Comparison of ENCODE assay signal across 31 cellular contexts in the genomic region with DNA sequence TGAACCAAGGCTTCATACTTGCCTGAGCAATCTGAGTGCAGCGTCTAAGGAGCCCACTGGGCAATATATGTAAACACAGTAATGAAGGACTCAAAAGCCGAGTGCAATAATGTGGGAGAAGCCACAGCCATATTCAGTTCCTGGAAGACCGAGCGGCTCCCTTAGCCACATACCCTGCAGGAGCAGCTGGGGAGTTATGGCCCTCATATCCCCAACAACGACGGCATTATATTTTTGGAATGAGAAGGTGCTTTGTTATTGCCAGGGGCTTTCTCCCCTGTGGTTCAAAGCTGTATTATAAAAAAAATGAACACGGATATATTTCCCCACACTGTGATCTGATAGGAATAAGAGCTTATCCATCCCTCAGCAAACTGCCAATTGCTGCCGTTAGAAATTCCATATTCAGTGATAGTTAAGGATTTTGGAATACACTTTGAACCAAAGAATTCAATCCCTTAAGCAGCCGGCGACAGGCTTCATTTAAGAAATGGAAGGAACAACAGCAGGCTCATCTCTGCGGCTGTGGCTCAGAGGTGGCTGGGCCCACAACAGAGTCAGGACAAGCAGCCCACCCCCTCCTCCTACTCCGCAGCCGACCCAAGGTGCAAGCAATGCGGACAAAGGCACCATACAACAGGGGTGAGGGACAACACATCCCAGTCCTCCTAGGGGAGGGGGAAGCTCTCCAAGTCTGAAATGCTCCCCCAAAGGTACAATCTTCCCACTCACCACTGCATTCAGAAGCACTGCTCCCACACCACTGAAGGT.
DNase-seq lines count a peak whose midpoint lies in the region; ATAC-seq and TF ChIP-seq lines count a peak whose summit lies in the region.
"Had no signal": no experiment of that assay in that cellular context is flagged by ENCODE, and none has a peak within 500 bp of the region (broad histone marks: within the 10 kb centered on the region; RNA-seq: fewer than 3 reads in every experiment).

No MANE protein-coding gene starts in this region.

- no peaks in the 10 kb centered on the region for H3K27me3 Mint-ChIP-seq in nephron (ENCODE audit: low read depth)
- H3K27me3 Mint-ChIP-seq: activated CD4-positive, alpha-beta memory T cell treated with anti-CD3 and anti-CD28 coated beads for 36 hours; CD8-positive, alpha-beta memory T cell; naive thymus-derived CD8-positive, alpha-beta T cell; stimulated activated naive CD8-positive, alpha-beta T cell treated with anti-CD3 and anti-CD28 coated beads, Interleukin-15, amount 100 ng/mL, for 72 hours had no signal

- 84 to 89% (median 88%) methylated on average over 12 to 14 of the region's 14 CpGs for WGBS in spleen, 5 donors

- peaks cover 92% of the 10 kb centered on the region for H3K4me1 Mint-ChIP-seq in nephron
- H3K4me1 Mint-ChIP-seq: CD8-positive, alpha-beta memory T cell; naive thymus-derived CD8-positive, alpha-beta T cell; stimulated activated naive CD8-positive, alpha-beta T cell treated with anti-CD3 and anti-CD28 coated beads, Interleukin-15, amount 100 ng/mL, for 72 hours had no signal

- intact Hi-C loops in spleen (cut with DNase I; ENCODE audit: low total_unique reads): no loop called here
- intact Hi-C loops in tibial artery (cut with DNase I; ENCODE audit: low total_unique reads): no loop called here
- intact Hi-C loops in lower lobe of right lung (cut with DNase I): no loop called here

- peak overlapping the region in 7 of 11 experiments; percentile 40 to 98 (median 84); a peak in 14 of 22 replicates for H3K27ac ChIP-seq in BLaER1 treated with 17β-estradiol and CSF1 and Interleukin-3, amounts not matched to agents 10 nM and 100 nM
- peak overlapping the region in 5 of 8 donors; percentile 32 to 77 (median 36) for H3K27ac ChIP-seq in spleen
- no peak overlapping the region for H3K27ac ChIP-seq in tibial artery
- no peak overlapping the region for H3K27ac ChIP-seq in lower lobe of right lung
- H3K27ac ChIP-seq: body of pancreas, ovary had no signal

- ATAC-seq in lower lobe of right lung: no peak
- ATAC-seq: body of pancreas; naive thymus-derived CD8-positive, alpha-beta T cell; stimulated activated naive CD8-positive, alpha-beta T cell treated with anti-CD3 and anti-CD28 coated beads, Interleukin-15, amount 100 ng/mL, for 72 hours had no signal

- TF ChIP-seq POLR2A in spleen (IDR thresholded peaks at IDR 0.05): no peak

- DNase-seq in SK-MEL-5 (ENCODE audit: low read depth, low spot score): peak; percentile 92
- no peak for DNase-seq in spleen
- no peak for DNase-seq in tibial artery
- DNase-seq in lower lobe of right lung: no peak
- no peak for DNase-seq in NCI-H82 treated with DMSO at 0.1 percent for 48 hours (lab: John Stamatoyannopoulos, UW; ENCODE audit: unreplicated experiment)
- no peak for DNase-seq in HT-29 (ENCODE audit: low spot score)
- DNase-seq: activated CD4-positive, alpha-beta memory T cell treated with anti-CD3 and anti-CD28 coated beads for 36 hours; activated CD4-positive, alpha-beta T cell treated with anti-CD3 and anti-CD28 coated beads for 1 hour; activated naive CD4-positive, alpha-beta T cell treated with Interleukin-2 at 50 U/mL for 16 hours; body of pancreas; CD8-positive, alpha-beta memory T cell; DMS53; heart right ventricle; KG1; MG63; midbrain; naive thymus-derived CD8-positive, alpha-beta T cell; NCI-H1105; NCI-H2029; NCI-H524 treated with DMSO at 0.1 percent for 48 hours; PC-9; retina; Right ventricle myocardium superior; stimulated activated CD4-positive, alpha-beta T cell treated with anti-CD3 and anti-CD28 coated beads, Interleukin-2, amount 100 ng/mL, for 24 hours; stimulated activated naive CD8-positive, alpha-beta T cell treated with anti-CD3 and anti-CD28 coated beads, Interleukin-15, amount 100 ng/mL, for 72 hours; thyroid gland had no signal

- peak overlapping the region in 1 of 10 experiments; percentile 2; a peak in 1 of 20 replicates for H3K4me3 ChIP-seq in BLaER1 treated with 17β-estradiol and CSF1 and Interleukin-3, amounts not matched to agents 10 nM and 100 nM
- no peak overlapping the region for H3K4me3 ChIP-seq in spleen
- no peak overlapping the region for H3K4me3 ChIP-seq in tibial artery
- H3K4me3 ChIP-seq in lower lobe of right lung: no peak overlapping the region
- H3K4me3 ChIP-seq: adrenal gland, body of pancreas, heart right ventricle, MG63, ovary, PC-9, thyroid gland had no signal

- peaks cover 0 to 19% (median 8%) of the 10 kb centered on the region in 11 experiments; a peak in 9 of 22 replicates for H4K20me1 ChIP-seq in BLaER1 treated with 17β-estradiol and CSF1 and Interleukin-3, amounts not matched to agents 10 nM and 100 nM

- H3K36me3 ChIP-seq in BLaER1 treated with 17β-estradiol and CSF1 and Interleukin-3, amounts not matched to agents 10 nM and 100 nM: peaks cover 3 to 59% (median 33%) of the 10 kb centered on the region in 11 experiments; a peak in 17 of 22 replicates
- H3K36me3 ChIP-seq in spleen (peaks cover 0 to 59% (median 1%) of the 10 kb centered on the region in 6 donors), tibial artery (no peaks in the 10 kb centered on the region), lower lobe of right lung (peaks cover 14% of the 10 kb centered on the region)
- H3K36me3 ChIP-seq: adrenal gland, ovary, thyroid gland had no signal

- peak overlapping the region in 4 of 11 experiments; percentile 59 to 89 (median 74); a peak in 4 of 22 replicates for H3K9ac ChIP-seq in BLaER1 treated with 17β-estradiol and CSF1 and Interleukin-3, amounts not matched to agents 10 nM and 100 nM

- H3K27me3 ChIP-seq in BLaER1 treated with 17β-estradiol and CSF1 and Interleukin-3, amounts not matched to agents 10 nM and 100 nM: no peaks in the 10 kb centered on the region
- H3K27me3 ChIP-seq in spleen (replicated peaks in 1 of 7) (no peaks in the 10 kb centered on the region), tibial artery (no peaks in the 10 kb centered on the region), lower lobe of right lung (ENCODE audit: low read depth) (no peaks in the 10 kb centered on the region)
- H3K27me3 ChIP-seq: adrenal gland, body of pancreas, heart right ventricle, MG63, ovary, thyroid gland had no signal

- in situ Hi-C loops in SK-MEL-5 (cut with HindIII; ENCODE audit: low pct_unique_long_range_greater_than_20kb, low sequenced_read_pairs): no loop called here

- H3K9me3 Mint-ChIP-seq in nephron: no peaks in the 10 kb centered on the region
- H3K9me3 Mint-ChIP-seq: activated CD4-positive, alpha-beta memory T cell treated with anti-CD3 and anti-CD28 coated beads for 36 hours; activated T-helper 1 cell treated with anti-CD3 and anti-CD28 coated beads, Interleukin-12 subunit alpha, Interleukin-12 subunit beta, Interleukin-2, Interleukin-4 antibody, amounts not matched to agents 30 ng/mL and 10 ng/mL and 1 ng/mL, durations not matched to agents 14 hours and 24 hours and 36 hours; stimulated activated naive CD8-positive, alpha-beta T cell treated with anti-CD3 and anti-CD28 coated beads, Interleukin-15, amount 100 ng/mL, for 72 hours had no signal

- H3K36me3 Mint-ChIP-seq in nephron (ENCODE audit: low read depth): peaks cover 26% of the 10 kb centered on the region
- H3K36me3 Mint-ChIP-seq: activated CD4-positive, alpha-beta memory T cell treated with anti-CD3 and anti-CD28 coated beads for 36 hours; CD8-positive, alpha-beta memory T cell; naive thymus-derived CD8-positive, alpha-beta T cell had no signal

- TF ChIP-seq CTCF in nephron (IDR thresholded peaks at IDR 0.05; ENCODE audit: unreplicated experiment in 3 of 3) (no peak), spleen (IDR thresholded peaks at IDR 0.05 in 8 of 11, conservative IDR thresholded peaks at IDR 0.05 in 3 of 11) (no peak), tibial artery (IDR thresholded peaks at IDR 0.05) (no peak), lower lobe of right lung (IDR thresholded peaks at IDR 0.05) (no peak)

- H3K27ac Mint-ChIP-seq in nephron: peak overlapping the region; percentile 96 to 99 (median 98)
- H3K27ac Mint-ChIP-seq: activated CD4-positive, alpha-beta memory T cell treated with anti-CD3 and anti-CD28 coated beads for 36 hours; activated T-helper 1 cell treated with anti-CD3 and anti-CD28 coated beads, Interleukin-12 subunit alpha, Interleukin-12 subunit beta, Interleukin-2, Interleukin-4 antibody, amounts not matched to agents 30 ng/mL and 10 ng/mL and 1 ng/mL, durations not matched to agents 14 hours and 24 hours and 36 hours; CD8-positive, alpha-beta memory T cell; naive thymus-derived CD8-positive, alpha-beta T cell had no signal

- H3K4me1 ChIP-seq in BLaER1 treated with 17β-estradiol and CSF1 and Interleukin-3, amounts not matched to agents 10 nM and 100 nM: peaks cover 46 to 100% (median 60%) of the 10 kb centered on the region in 10 experiments
- peaks cover 6 to 86% (median 44%) of the 10 kb centered on the region in 6 donors for H3K4me1 ChIP-seq in spleen
- peaks cover 0 to 84% (median 60%) of the 10 kb centered on the region in 4 donors for H3K4me1 ChIP-seq in tibial artery
- peaks cover 32% of the 10 kb centered on the region for H3K4me1 ChIP-seq in lower lobe of right lung

- peaks cover 0 to 15% (median 13%) of the 10 kb centered on the region in 11 experiments; a peak in 16 of 22 replicates for H3K9me3 ChIP-seq in BLaER1 treated with 17β-estradiol and CSF1 and Interleukin-3, amounts not matched to agents 10 nM and 100 nM (replicated peaks in 1 of 11)
- H3K9me3 ChIP-seq in spleen: no peaks in the 10 kb centered on the region
- no peaks in the 10 kb centered on the region for H3K9me3 ChIP-seq in tibial artery
- no peaks in the 10 kb centered on the region for H3K9me3 ChIP-seq in lower lobe of right lung
- H3K9me3 ChIP-seq: adrenal gland, body of pancreas, MG63, ovary, thyroid gland had no signal

- H3K4me2 ChIP-seq in BLaER1 treated with 17β-estradiol and CSF1 and Interleukin-3, amounts not matched to agents 10 nM and 100 nM: peak overlapping the region in 5 of 11 experiments; percentile 80 to 88 (median 86); a peak in 10 of 22 replicates
- H3K4me2 ChIP-seq: PC-9 had no signal

- H3K4me3 Mint-ChIP-seq in nephron: peak overlapping the region; percentile 26 to 61 (median 51)
- H3K4me3 Mint-ChIP-seq: activated CD4-positive, alpha-beta memory T cell treated with anti-CD3 and anti-CD28 coated beads for 36 hours; activated T-helper 1 cell treated with anti-CD3 and anti-CD28 coated beads, Interleukin-12 subunit alpha, Interleukin-12 subunit beta, Interleukin-2, Interleukin-4 antibody, amounts not matched to agents 30 ng/mL and 10 ng/mL and 1 ng/mL, durations not matched to agents 14 hours and 24 hours and 36 hours; CD8-positive, alpha-beta memory T cell; naive thymus-derived CD8-positive, alpha-beta T cell; stimulated activated naive CD8-positive, alpha-beta T cell treated with anti-CD3 and anti-CD28 coated beads, Interleukin-15, amount 100 ng/mL, for 72 hours had no signal

Comparison
In these comparisons a context has a peak if more than half of its experiments do, and no peak if none do; other contexts are left out.
1. H3K27ac ChIP-seq: peak in BLaER1 treated with 17β-estradiol and CSF1 and Interleukin-3, amounts not matched to agents 10 nM and 100 nM (7 of 11) and spleen (5 of 8); none in tibial artery (0 of 2) and lower lobe of right lung (single experiment).